In the genomic region with DNA sequence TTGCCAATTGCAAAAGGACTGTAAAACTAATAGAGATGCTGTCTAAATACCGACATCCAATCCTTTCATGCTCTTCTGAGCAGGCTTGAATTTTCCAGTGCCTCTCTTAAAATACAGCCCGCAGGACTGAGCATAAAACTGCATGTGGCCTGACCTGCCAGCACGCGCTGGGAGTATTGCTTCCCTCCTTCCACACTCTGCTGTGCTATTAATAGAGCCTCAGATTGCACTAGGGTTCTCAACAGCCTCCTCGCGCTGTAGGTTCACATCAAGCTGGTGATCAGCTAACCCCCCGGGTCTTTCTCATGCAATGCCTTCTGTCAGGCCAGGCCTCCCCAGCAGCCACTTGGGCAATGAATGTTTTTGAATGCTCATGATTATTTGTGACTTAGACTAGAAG, we compare ENCODE assay signal across 19 cellular contexts.
DNase-seq lines count a peak whose midpoint lies in the region; ATAC-seq and TF ChIP-seq lines count a peak whose summit lies in the region.
"Had no signal": no experiment of that assay in that cellular context is flagged by ENCODE, and none has a peak within 500 bp of the region (broad histone marks: within the 10 kb centered on the region; RNA-seq: fewer than 3 reads in every experiment).

No MANE protein-coding gene starts in this region.

- no peak for TF ChIP-seq CTCF in choroid plexus epithelial cell (conservative IDR thresholded peaks at IDR 0.05; ENCODE audit: low read depth, low read length)
- TF ChIP-seq CTCF in parathyroid adenoma (IDR thresholded peaks at IDR 0.05) = no peak

- no peaks in the 10 kb centered on the region for H3K27me3 ChIP-seq in parathyroid adenoma (ENCODE audit: control insufficient read depth, insufficient read depth, low read length)
- H3K27me3 ChIP-seq: hepatocyte, spleen had no signal

- H3K9me3 ChIP-seq in parathyroid adenoma (ENCODE audit: control insufficient read depth, low read length) = no peaks in the 10 kb centered on the region
- H3K9me3 ChIP-seq: spleen had no signal

- peak overlapping the region; percentile 91 for H3K27ac ChIP-seq in parathyroid adenoma
- H3K27ac ChIP-seq: hepatocyte, spleen had no signal

- no peaks in the 10 kb centered on the region for H3K79me2 ChIP-seq in parathyroid adenoma
- H3K79me2 ChIP-seq: hepatocyte had no signal

- H3K36me3 ChIP-seq in parathyroid adenoma (ENCODE audit: control insufficient read depth, insufficient read depth, low read length) = no peaks in the 10 kb centered on the region
- H3K36me3 ChIP-seq: spleen had no signal

- DNase-seq in DMS79 treated with DMSO at 0.1 percent for 48 hours (lab: John Stamatoyannopoulos, UW) (peak; percentile 5), DMS79 (lab: John Stamatoyannopoulos, UW) (no peak), NCI-H2107 treated with DMSO at 0.1 percent for 48 hours (lab: John Stamatoyannopoulos, UW; ENCODE audit: unreplicated experiment) (peak; percentile 40), choroid plexus epithelial cell (ENCODE audit: low read depth) (peak; percentile 79), AG20443 (ENCODE audit: low spot score) (no peak), LoVo (ENCODE audit: low spot score) (no peak)
- no peak for DNase-seq in stimulated activated effector memory CD8-positive, alpha-beta T cell treated with anti-CD3 and anti-CD28 coated beads, Interleukin-12 subunit alpha, Interleukin-12 subunit beta, amount 100 ng/mL, for 72 hours (ENCODE audit: low spot score in 2 of 2)
- DNase-seq: activated CD4-positive, alpha-beta T cell treated with anti-CD3 and anti-CD28 coated beads, Interleukin-2, amount 50 U/mL, for 4 hours; activated naive CD4-positive, alpha-beta T cell treated with anti-CD3 and anti-CD28 coated beads, Interleukin-2, amount 50 U/mL, for 16 hours; activated T-cell treated with anti-CD3 and anti-CD28 coated beads, Interleukin-2, amount 50 U/mL, for 1 hour; effector CD8-positive, alpha-beta T cell; kidney; NCI-H1092; spleen; stimulated activated naive CD4-positive, alpha-beta T cell treated with Interleukin-2 at 50 U/mL for 16 hours had no signal

- H3K36me3 Mint-ChIP-seq in stimulated activated effector memory CD8-positive, alpha-beta T cell treated with anti-CD3 and anti-CD28 coated beads, Interleukin-12 subunit alpha, Interleukin-12 subunit beta, amount 100 ng/mL, for 72 hours = no peaks in the 10 kb centered on the region
- H3K36me3 Mint-ChIP-seq: IgD-negative memory B cell had no signal

- no peak for ATAC-seq in stimulated activated effector memory CD8-positive, alpha-beta T cell treated with anti-CD3 and anti-CD28 coated beads, Interleukin-12 subunit alpha, Interleukin-12 subunit beta, amount 100 ng/mL, for 72 hours
- ATAC-seq: SK-N-SH treated with all-trans-retinoic acid at 6 μM for 48 hours had no signal

- no peak overlapping the region for H3K4me2 ChIP-seq in parathyroid adenoma (ENCODE audit: low read length)
- H3K4me2 ChIP-seq: hepatocyte had no signal

- H3K4me1 ChIP-seq in parathyroid adenoma = peaks cover 45% of the 10 kb centered on the region

- H3K9me3 Mint-ChIP-seq in stimulated activated effector memory CD8-positive, alpha-beta T cell treated with anti-CD3 and anti-CD28 coated beads, Interleukin-12 subunit alpha, Interleukin-12 subunit beta, amount 100 ng/mL, for 72 hours = no peaks in the 10 kb centered on the region
- H3K9me3 Mint-ChIP-seq: IgD-negative memory B cell had no signal

- no peak overlapping the region for H3K4me3 Mint-ChIP-seq in stimulated activated effector memory CD8-positive, alpha-beta T cell treated with anti-CD3 and anti-CD28 coated beads, Interleukin-12 subunit alpha, Interleukin-12 subunit beta, amount 100 ng/mL, for 72 hours
- H3K4me3 Mint-ChIP-seq: IgD-negative memory B cell had no signal

- no peak overlapping the region for H3K9ac ChIP-seq in parathyroid adenoma

- peak overlapping the region; percentile 43 for H2AFZ ChIP-seq in parathyroid adenoma
- H2AFZ ChIP-seq: hepatocyte had no signal

- no peak overlapping the region for H3K27ac Mint-ChIP-seq in stimulated activated effector memory CD8-positive, alpha-beta T cell treated with anti-CD3 and anti-CD28 coated beads, Interleukin-12 subunit alpha, Interleukin-12 subunit beta, amount 100 ng/mL, for 72 hours
- H3K27ac Mint-ChIP-seq: IgD-negative memory B cell had no signal

- H3K4me1 Mint-ChIP-seq in stimulated activated effector memory CD8-positive, alpha-beta T cell treated with anti-CD3 and anti-CD28 coated beads, Interleukin-12 subunit alpha, Interleukin-12 subunit beta, amount 100 ng/mL, for 72 hours = peaks cover 8% of the 10 kb centered on the region

- H3K4me3 ChIP-seq in choroid plexus epithelial cell (ENCODE audit: low read depth, low read length) (no peak overlapping the region), parathyroid adenoma (ENCODE audit: low read depth, low read length) (no peak overlapping the region)
- H3K4me3 ChIP-seq: hepatocyte, spleen had no signal

Comparison
In these comparisons a context has a peak if more than half of its experiments do, and no peak if none do; other contexts are left out.
1. DNase-seq: peak in DMS79 treated with DMSO at 0.1 percent for 48 hours (single experiment), NCI-H2107 treated with DMSO at 0.1 percent for 48 hours (single experiment) and choroid plexus epithelial cell (single experiment); none in DMS79 (single experiment), AG20443 (single experiment), stimulated activated effector memory CD8-positive, alpha-beta T cell treated with anti-CD3 and anti-CD28 coated beads, Interleukin-12 subunit alpha, Interleukin-12 subunit beta, amount 100 ng/mL, for 72 hours (0 of 2) and LoVo (single experiment).